ENCODE assay signal across 1 cellular context in genomic region chr17:66713533-66714042, GRCh38.
TF ChIP-seq lines count a peak whose summit lies in the region.

No MANE protein-coding gene starts in this region.

TF ChIP-seq in GM12878, 131 proteins besides CTCF, POLR2A, EP300 and RAD21 (continued from another document and continues in another):
- TF ChIP-seq PKNOX1 (IDR thresholded peaks at IDR 0.05): peak; percentile 67
- no peak for TF ChIP-seq MYC (IDR thresholded peaks at IDR 0.05; ENCODE audit: insufficient read depth, insufficient read length, insufficient replicate concordance, low read length, severe bottlenecking)
- peak; percentile 96 for TF ChIP-seq RUNX3 (IDR thresholded peaks at IDR 0.05; ENCODE audit: low read length)
- TF ChIP-seq SIN3A (IDR thresholded peaks at IDR 0.05; ENCODE audit: low read depth, low read length): no peak
- no peak for TF ChIP-seq SIX5 (IDR thresholded peaks at IDR 0.05; ENCODE audit: low read depth, low read length, severe bottlenecking)
- TF ChIP-seq RBBP5 (conservative IDR thresholded peaks at IDR 0.05): no peak
- TF ChIP-seq MYB (IDR thresholded peaks at IDR 0.05; ENCODE audit: borderline replicate concordance, low read depth, low read length): peak; percentile 80; the same call in 1 of the 2 replicates
- peak; percentile 86 for TF ChIP-seq CBFB (IDR thresholded peaks at IDR 0.05; ENCODE audit: low read depth)
- peak; percentile 75; the same call in 1 of the 2 replicates for TF ChIP-seq GATAD2B (conservative IDR thresholded peaks at IDR 0.05; ENCODE audit: low read depth)
- no peak for TF ChIP-seq RB1 (IDR thresholded peaks at IDR 0.05; ENCODE audit: borderline replicate concordance)
- peak; percentile 92 for TF ChIP-seq BMI1 (IDR thresholded peaks at IDR 0.05; ENCODE audit: borderline replicate concordance)
- no peak for TF ChIP-seq NRF1 (conservative IDR thresholded peaks at IDR 0.05; ENCODE audit: low read depth, low read length)
- peak; percentile 93; the same call in 1 of the 2 replicates for TF ChIP-seq BACH1 (IDR thresholded peaks at IDR 0.05; ENCODE audit: borderline replicate concordance)
- TF ChIP-seq PRDM15 (CRISPR knock-in tag; IDR thresholded peaks at IDR 0.05): no peak
- TF ChIP-seq ZBTB11 (CRISPR knock-in tag; IDR thresholded peaks at IDR 0.05): no peak
- no peak for TF ChIP-seq HDAC2 (IDR thresholded peaks at IDR 0.05)
- TF ChIP-seq CREM (IDR thresholded peaks at IDR 0.05; ENCODE audit: low read depth): peak; percentile 86
- TF ChIP-seq E2F4 (IDR thresholded peaks at IDR 0.05; ENCODE audit: low read depth, low read length): no peak
- TF ChIP-seq SMAD5 (IDR thresholded peaks at IDR 0.05; ENCODE audit: low read depth): no peak
- TF ChIP-seq, protein P1, sequence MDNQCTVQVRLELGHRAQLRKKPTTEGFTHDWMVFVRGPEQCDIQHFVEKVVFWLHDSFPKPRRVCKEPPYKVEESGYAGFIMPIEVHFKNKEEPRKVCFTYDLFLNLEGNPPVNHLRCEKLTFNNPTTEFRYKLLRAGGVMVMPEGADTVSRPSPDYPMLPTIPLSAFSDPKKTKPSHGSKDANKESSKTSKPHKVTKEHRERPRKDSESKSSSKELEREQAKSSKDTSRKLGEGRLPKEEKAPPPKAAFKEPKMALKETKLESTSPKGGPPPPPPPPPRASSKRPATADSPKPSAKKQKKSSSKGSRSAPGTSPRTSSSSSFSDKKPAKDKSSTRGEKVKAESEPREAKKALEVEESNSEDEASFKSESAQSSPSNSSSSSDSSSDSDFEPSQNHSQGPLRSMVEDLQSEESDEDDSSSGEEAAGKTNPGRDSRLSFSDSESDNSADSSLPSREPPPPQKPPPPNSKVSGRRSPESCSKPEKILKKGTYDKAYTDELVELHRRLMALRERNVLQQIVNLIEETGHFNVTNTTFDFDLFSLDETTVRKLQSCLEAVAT (IDR thresholded peaks at IDR 0.05): peak; percentile 87
- TF ChIP-seq CHD2 (IDR thresholded peaks at IDR 0.05; ENCODE audit: borderline replicate concordance, low read depth, low read length): peak; percentile 90
- TF ChIP-seq CEBPB (IDR thresholded peaks at IDR 0.05; ENCODE audit: borderline replicate concordance in 1 of 2, low read depth in 2 of 2, low read length in 2 of 2): no peak
- TF ChIP-seq, protein P2, sequence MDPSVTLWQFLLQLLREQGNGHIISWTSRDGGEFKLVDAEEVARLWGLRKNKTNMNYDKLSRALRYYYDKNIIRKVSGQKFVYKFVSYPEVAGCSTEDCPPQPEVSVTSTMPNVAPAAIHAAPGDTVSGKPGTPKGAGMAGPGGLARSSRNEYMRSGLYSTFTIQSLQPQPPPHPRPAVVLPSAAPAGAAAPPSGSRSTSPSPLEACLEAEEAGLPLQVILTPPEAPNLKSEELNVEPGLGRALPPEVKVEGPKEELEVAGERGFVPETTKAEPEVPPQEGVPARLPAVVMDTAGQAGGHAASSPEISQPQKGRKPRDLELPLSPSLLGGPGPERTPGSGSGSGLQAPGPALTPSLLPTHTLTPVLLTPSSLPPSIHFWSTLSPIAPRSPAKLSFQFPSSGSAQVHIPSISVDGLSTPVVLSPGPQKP (IDR thresholded peaks at IDR 0.05; ENCODE audit: low read depth, low read length): no peak
- TF ChIP-seq DPF2 (IDR thresholded peaks at IDR 0.05): peak; percentile 98
- TF ChIP-seq STAT1 (conservative IDR thresholded peaks at IDR 0.05): no peak
- peak; percentile 73; the same call in 1 of the 2 replicates for TF ChIP-seq EED (IDR thresholded peaks at IDR 0.05; ENCODE audit: low read depth)
- TF ChIP-seq PAX8 (IDR thresholded peaks at IDR 0.05): no peak
- no peak for TF ChIP-seq NFXL1 (IDR thresholded peaks at IDR 0.05; ENCODE audit: borderline replicate concordance)
- TF ChIP-seq FOXK2 (IDR thresholded peaks at IDR 0.05): peak; percentile 86
- no peak for TF ChIP-seq ZNF384 (IDR thresholded peaks at IDR 0.05; ENCODE audit: borderline replicate concordance, low read depth, low read length)
- TF ChIP-seq ZZZ3 (IDR thresholded peaks at IDR 0.05; ENCODE audit: control insufficient read depth, insufficient read length, low read depth): no peak
- no peak for TF ChIP-seq E4F1 (IDR thresholded peaks at IDR 0.05; ENCODE audit: borderline replicate concordance, partially characterized antibody)
- no peak for TF ChIP-seq REST (IDR thresholded peaks at IDR 0.05; ENCODE audit: low read depth, low read length)
- peak; percentile 45; the same call in 1 of the 2 replicates for TF ChIP-seq PML (IDR thresholded peaks at IDR 0.05; ENCODE audit: low read length)
- no peak for TF ChIP-seq NFYA (IDR thresholded peaks at IDR 0.05; ENCODE audit: borderline replicate concordance, low read depth, low read length)
- no peak; the same call in 1 of the 2 replicates for TF ChIP-seq TCF7 (IDR thresholded peaks at IDR 0.05; ENCODE audit: borderline replicate concordance)
